28 cellular contexts compared by ENCODE assay signal in genomic region chr13:49323344-49323743, GRCh38.
"Had no signal": no experiment of that assay in that cellular context is flagged by ENCODE, and none has a peak within 500 bp of the region (broad histone marks: within the 10 kb centered on the region; RNA-seq: fewer than 3 reads in every experiment).

No MANE protein-coding gene starts in this region.

- H3K9me3 Mint-ChIP-seq: stimulated activated effector memory CD8-positive, alpha-beta T cell treated with anti-CD3 and anti-CD28 coated beads, Interleukin-12 subunit alpha, Interleukin-12 subunit beta, amount 100 ng/mL, for 72 hours; stimulated activated memory B cell treated with anti-CD40 and anti-IgM and Interleukin-4, amounts not matched to agents 10 μg/mL and 1 μg/mL and 100 μg/mL, for 72 hours; stimulated activated naive B cell treated with anti-CD40 and anti-IgM and Interleukin-4, amounts not matched to agents 10 μg/mL and 1 μg/mL and 100 μg/mL, for 72 hours; stimulated activated naive CD8-positive, alpha-beta T cell treated with anti-CD3 and anti-CD28 coated beads, Interleukin-15, amount 100 ng/mL, for 72 hours; stimulated activated naive CD8-positive, alpha-beta T cell treated with anti-CD3 and anti-CD28 coated beads, Interleukin-15, Interleukin-2, amounts not matched to agents 100 ng/mL and 50 ng/mL, for 24 hours; type B pancreatic cell had no signal

- H3K36me3 Mint-ChIP-seq: stimulated activated effector memory CD8-positive, alpha-beta T cell treated with anti-CD3 and anti-CD28 coated beads, Interleukin-12 subunit alpha, Interleukin-12 subunit beta, amount 100 ng/mL, for 72 hours; stimulated activated memory B cell treated with anti-CD40 and anti-IgM and Interleukin-4, amounts not matched to agents 10 μg/mL and 1 μg/mL and 100 μg/mL, for 72 hours had no signal

- DNase-seq: stimulated activated CD4-positive, alpha-beta T cell treated with anti-CD3 and anti-CD28 coated beads, Interleukin-2, amount 100 ng/mL, for 48 hours; stimulated activated CD4-positive, alpha-beta T cell treated with anti-CD3 and anti-CD28 coated beads, Interleukin-4, amount 100 ng/mL, for 1 hour; stimulated activated CD4-positive, alpha-beta T cell treated with anti-CD3 and anti-CD28 coated beads, Interleukin-4, amount 100 ng/mL, for 24 hours; stimulated activated CD4-positive, alpha-beta T cell treated with anti-CD3 and anti-CD28 coated beads, Interleukin-4, amount 100 ng/mL, for 4 hours; stimulated activated CD8-positive, alpha-beta memory T cell treated with anti-CD3 and anti-CD28 coated beads, Interleukin-4, amount 100 ng/mL, for 48 hours; stimulated activated naive B cell treated with anti-CD40 and anti-IgM and Interleukin-4, amounts not matched to agents 10 μg/mL and 1 μg/mL and 100 μg/mL, for 72 hours; stimulated activated naive CD4-positive, alpha-beta T cell; stimulated activated naive CD4-positive, alpha-beta T cell treated with Interleukin-2 at 50 U/mL for 16 hours; stimulated activated naive CD8-positive, alpha-beta T cell treated with anti-CD3 and anti-CD28 coated beads, Interleukin-15, amount 100 ng/mL, for 72 hours; stimulated activated naive CD8-positive, alpha-beta T cell treated with anti-CD3 and anti-CD28 coated beads, Interleukin-15, Interleukin-2, amounts not matched to agents 100 U/mL and 50 U/mL, for 24 hours; stomach; substantia nigra; testis; thyroid gland; tibial artery; transverse colon; trophoblast cell; upper lobe of left lung; upper lobe of right lung; uterus had no signal

- H3K27ac Mint-ChIP-seq: stimulated activated effector memory CD8-positive, alpha-beta T cell treated with anti-CD3 and anti-CD28 coated beads, Interleukin-12 subunit alpha, Interleukin-12 subunit beta, amount 100 ng/mL, for 72 hours; stimulated activated memory B cell treated with anti-CD40 and anti-IgM and Interleukin-4, amounts not matched to agents 10 μg/mL and 1 μg/mL and 100 μg/mL, for 72 hours; stimulated activated naive B cell treated with anti-CD40 and anti-IgM and Interleukin-4, amounts not matched to agents 10 μg/mL and 1 μg/mL and 100 μg/mL, for 72 hours; stimulated activated naive CD8-positive, alpha-beta T cell treated with anti-CD3 and anti-CD28 coated beads, Interleukin-15, amount 100 ng/mL, for 72 hours; stimulated activated naive CD8-positive, alpha-beta T cell treated with anti-CD3 and anti-CD28 coated beads, Interleukin-15, Interleukin-2, amounts not matched to agents 100 ng/mL and 50 ng/mL, for 24 hours; type B pancreatic cell had no signal

- H3K27ac ChIP-seq: stomach, suprapubic skin, testis, thoracic aorta, thyroid gland, tibial artery, tibial nerve, transverse colon, upper lobe of left lung, upper lobe of right lung, uterus, vagina had no signal

- H3K36me3 ChIP-seq: thyroid gland, transverse colon, upper lobe of left lung, upper lobe of right lung, uterus, vagina had no signal

- ATAC-seq: stimulated activated effector memory CD8-positive, alpha-beta T cell treated with anti-CD3 and anti-CD28 coated beads, Interleukin-12 subunit alpha, Interleukin-12 subunit beta, amount 100 ng/mL, for 72 hours; stimulated activated memory B cell treated with anti-CD40 and anti-IgM and Interleukin-4, amounts not matched to agents 10 μg/mL and 1 μg/mL and 100 μg/mL, for 72 hours; stimulated activated naive B cell treated with anti-CD40 and anti-IgM and Interleukin-4, amounts not matched to agents 10 μg/mL and 1 μg/mL and 100 μg/mL, for 72 hours; stimulated activated naive CD8-positive, alpha-beta T cell treated with anti-CD3 and anti-CD28 coated beads, Interleukin-15, amount 100 ng/mL, for 72 hours; stimulated activated naive CD8-positive, alpha-beta T cell treated with anti-CD3 and anti-CD28 coated beads, Interleukin-15, Interleukin-2, amounts not matched to agents 100 U/mL and 50 U/mL, for 24 hours; upper lobe of right lung had no signal

- H3K4me3 Mint-ChIP-seq: stimulated activated effector memory CD8-positive, alpha-beta T cell treated with anti-CD3 and anti-CD28 coated beads, Interleukin-12 subunit alpha, Interleukin-12 subunit beta, amount 100 ng/mL, for 72 hours; stimulated activated memory B cell treated with anti-CD40 and anti-IgM and Interleukin-4, amounts not matched to agents 10 μg/mL and 1 μg/mL and 100 μg/mL, for 72 hours; stimulated activated naive B cell treated with anti-CD40 and anti-IgM and Interleukin-4, amounts not matched to agents 10 μg/mL and 1 μg/mL and 100 μg/mL, for 72 hours; stimulated activated naive CD8-positive, alpha-beta T cell treated with anti-CD3 and anti-CD28 coated beads, Interleukin-15, amount 100 ng/mL, for 72 hours; stimulated activated naive CD8-positive, alpha-beta T cell treated with anti-CD3 and anti-CD28 coated beads, Interleukin-15, Interleukin-2, amounts not matched to agents 100 ng/mL and 50 ng/mL, for 24 hours; type B pancreatic cell had no signal

- H3K9me3 ChIP-seq: stomach, suprapubic skin, testis, thoracic aorta, thyroid gland, tibial artery, tibial nerve, transverse colon, upper lobe of left lung, upper lobe of right lung, uterus, vagina had no signal

- H3K27me3 Mint-ChIP-seq: stimulated activated memory B cell treated with anti-CD40 and anti-IgM and Interleukin-4, amounts not matched to agents 10 μg/mL and 1 μg/mL and 100 μg/mL, for 72 hours; stimulated activated naive B cell treated with anti-CD40 and anti-IgM and Interleukin-4, amounts not matched to agents 10 μg/mL and 1 μg/mL and 100 μg/mL, for 72 hours; stimulated activated naive CD8-positive, alpha-beta T cell treated with anti-CD3 and anti-CD28 coated beads, Interleukin-15, amount 100 ng/mL, for 72 hours; stimulated activated naive CD8-positive, alpha-beta T cell treated with anti-CD3 and anti-CD28 coated beads, Interleukin-15, Interleukin-2, amounts not matched to agents 100 ng/mL and 50 ng/mL, for 24 hours; type B pancreatic cell had no signal

- H3K27me3 ChIP-seq: stomach, suprapubic skin, testis, thyroid gland, tibial artery, tibial nerve, transverse colon, upper lobe of left lung, upper lobe of right lung, uterus, vagina had no signal

- H3K4me3 ChIP-seq: stomach, suprapubic skin, testis, thoracic aorta, thyroid gland, tibial artery, tibial nerve, transverse colon, upper lobe of left lung, upper lobe of right lung, uterus, vagina had no signal

- H3K4me1 ChIP-seq: upper lobe of right lung had no signal
